Comparison of ENCODE assay signal across 8 cellular contexts in genomic region chr1:150605451-150605731, GRCh38. TPM values are rescaled to one million over a fixed set of nuclear protein-coding genes. Genes with fewer than 3 reads are reported as not detected.
DNase-seq lines count a peak whose midpoint lies in the region; ATAC-seq, FAIRE-seq and TF ChIP-seq lines count a peak whose summit lies in the region.
"Not testable (repeated sequence)": the region's sequence is repeated elsewhere in the genome, so short reads cannot be mapped to it uniquely, and the experiment has no call there.
"Had no signal": no experiment of that assay in that cellular context is flagged by ENCODE, and none has a peak within 500 bp of the region (broad histone marks: within the 10 kb centered on the region; RNA-seq: fewer than 3 reads in every experiment).

No MANE protein-coding gene starts in this region.

- TF ChIP-seq POLR2A in adrenal gland (IDR thresholded peaks at IDR 0.05) = not testable (repeated sequence)

- intact Hi-C loops in adrenal gland (cut with DNase I); kidney (cut with DNase I): not testable (repeated sequence)

- H3K36me3 ChIP-seq in GM23248 (ENCODE audit: low read depth); adrenal gland (replicated peaks in 1 of 2); kidney (ENCODE audit: control insufficient read depth in 1 of 2, insufficient read depth in 2 of 2, low read length in 2 of 2); neutrophil: not testable (repeated sequence)
- H3K36me3 ChIP-seq in RWPE2 (ENCODE audit: low read depth) = peaks cover 20% of the 10 kb centered on the region

- H3K9ac ChIP-seq in GM23248 = peak overlapping the region; percentile 41; the same call in 1 of the 2 replicates
- H3K9ac ChIP-seq in kidney (ENCODE audit: low read length in 2 of 2) = not testable (repeated sequence)

- H3K4me3 Mint-ChIP-seq in endothelial cell (ENCODE audit: unreplicated experiment) = not testable (repeated sequence)
- peak overlapping the region; percentile 38 for H3K4me3 Mint-ChIP-seq in stimulated activated effector memory CD8-positive, alpha-beta T cell treated with anti-CD3 and anti-CD28 coated beads, Interleukin-12 subunit alpha, Interleukin-12 subunit beta, amount 100 ng/mL, for 72 hours

- in situ Hi-C loops in GM23248 (cut with MboI) = not testable (repeated sequence)

- not testable (repeated sequence) for H3K9me3 ChIP-seq in GM23248 (ENCODE audit: low read depth); RWPE2 (ENCODE audit: severe bottlenecking); adrenal gland (replicated peaks in 1 of 3); kidney (ENCODE audit: control insufficient read depth in 1 of 2, low read length in 2 of 2); neutrophil

- FAIRE-seq in kidney (lab: Jason Lieb, UNC) = not testable (repeated sequence)

- H3K36me3 Mint-ChIP-seq in endothelial cell (ENCODE audit: low read depth, unreplicated experiment) = not testable (repeated sequence)
- peaks cover 36% of the 10 kb centered on the region for H3K36me3 Mint-ChIP-seq in stimulated activated effector memory CD8-positive, alpha-beta T cell treated with anti-CD3 and anti-CD28 coated beads, Interleukin-12 subunit alpha, Interleukin-12 subunit beta, amount 100 ng/mL, for 72 hours

- 98 to 100% methylated on average over 3 of the region's 3 CpGs for WGBS in GM23248 (ENCODE audit: low coverage in 1 of 2, low lambda C conversion rate in 2 of 2, missing lambda C conversion rate in 2 of 2), 2 experiments
- WGBS in adrenal gland, 4 donors = 88 to 97% (median 95%) methylated on average over 3 of the region's 3 CpGs

- not testable (repeated sequence) for H3K27me3 Mint-ChIP-seq in endothelial cell (ENCODE audit: unreplicated experiment)

- H3K4me1 ChIP-seq in GM23248 (ENCODE audit: insufficient read depth) = peaks cover 30% of the 10 kb centered on the region
- peaks cover 37% of the 10 kb centered on the region for H3K4me1 ChIP-seq in RWPE2 (ENCODE audit: insufficient read depth, poor library complexity, severe bottlenecking)
- H3K4me1 ChIP-seq in adrenal gland (replicated peaks in 1 of 2) = peaks cover 17 to 25% of the 10 kb centered on the region in 2 donors
- not testable (repeated sequence) for H3K4me1 ChIP-seq in kidney (ENCODE audit: control insufficient read depth in 1 of 2, insufficient read depth in 1 of 2, low read depth in 1 of 2, low read length in 2 of 2)
- peaks cover 55 to 57% of the 10 kb centered on the region in 2 experiments for H3K4me1 ChIP-seq in neutrophil (ENCODE audit: control insufficient read depth in 1 of 2, insufficient read depth in 1 of 2, low read depth in 1 of 2, low read length in 1 of 2)

- ATAC-seq in RWPE2 (ENCODE audit: low read depth); stimulated activated effector memory CD8-positive, alpha-beta T cell treated with anti-CD3 and anti-CD28 coated beads, Interleukin-12 subunit alpha, Interleukin-12 subunit beta, amount 100 ng/mL, for 72 hours: not testable (repeated sequence)

- peaks cover 19% of the 10 kb centered on the region for H3F3A ChIP-seq in GM23248 (ENCODE audit: insufficient read depth)

- not testable (repeated sequence) for H4K20me1 ChIP-seq in GM23248 (ENCODE audit: insufficient read depth)

- H3K79me2 ChIP-seq in GM23248 (ENCODE audit: insufficient read depth) = peaks cover 59% of the 10 kb centered on the region

- H3K27ac Mint-ChIP-seq in endothelial cell (ENCODE audit: unreplicated experiment) = peak overlapping the region; percentile 98
- H3K27ac Mint-ChIP-seq in stimulated activated effector memory CD8-positive, alpha-beta T cell treated with anti-CD3 and anti-CD28 coated beads, Interleukin-12 subunit alpha, Interleukin-12 subunit beta, amount 100 ng/mL, for 72 hours = peak overlapping the region; percentile 93

- H2AFZ ChIP-seq in GM23248 = not testable (repeated sequence)

- H3K4me2 ChIP-seq in GM23248 (ENCODE audit: unreplicated experiment) = not testable (repeated sequence)

- peak overlapping the region; percentile 92 for H3K27ac ChIP-seq in GM23248
- H3K27ac ChIP-seq in RWPE2 (ENCODE audit: poor library complexity, severe bottlenecking) = peak overlapping the region; percentile 98
- H3K27ac ChIP-seq in adrenal gland = peak overlapping the region; percentile 82 to 96 (median 93)
- peak overlapping the region; percentile 47 to 61 for H3K27ac ChIP-seq in kidney (ENCODE audit: low read depth in 2 of 2, low read length in 2 of 2)
- H3K27ac ChIP-seq in neutrophil = peak overlapping the region; percentile 80

- not testable (repeated sequence) for DNase-seq in GM23248; RWPE2 (ENCODE audit: low spot score); adrenal gland; endothelial cell (ENCODE audit: low spot score); kidney; stimulated activated effector memory CD8-positive, alpha-beta T cell treated with anti-CD3 and anti-CD28 coated beads, Interleukin-12 subunit alpha, Interleukin-12 subunit beta, amount 100 ng/mL, for 72 hours (ENCODE audit: low spot score in 2 of 2)

- H3K9me2 ChIP-seq in GM23248 (ENCODE audit: insufficient read depth) = not testable (repeated sequence)

- not testable (repeated sequence) for H3K4me3 ChIP-seq in GM23248; RWPE2 (ENCODE audit: severe bottlenecking); adrenal gland; kidney (ENCODE audit: low read length in 2 of 2); neutrophil (ENCODE audit: low read depth in 1 of 2, low read length in 1 of 2)

- not testable (repeated sequence) for H3K27me3 ChIP-seq in GM23248 (replicated peaks; ENCODE audit: insufficient read depth); RWPE2 (ENCODE audit: insufficient read depth, poor library complexity, severe bottlenecking); adrenal gland; neutrophil

- not testable (repeated sequence) for H3K9me3 Mint-ChIP-seq in endothelial cell (ENCODE audit: unreplicated experiment); stimulated activated effector memory CD8-positive, alpha-beta T cell treated with anti-CD3 and anti-CD28 coated beads, Interleukin-12 subunit alpha, Interleukin-12 subunit beta, amount 100 ng/mL, for 72 hours

- not testable (repeated sequence) for TF ChIP-seq CTCF in RWPE2 (IDR thresholded peaks at IDR 0.05; ENCODE audit: poor library complexity, severe bottlenecking); adrenal gland (IDR thresholded peaks at IDR 0.05); endothelial cell (IDR thresholded peaks at IDR 0.05; ENCODE audit: unreplicated experiment); kidney (IDR thresholded peaks at IDR 0.05; ENCODE audit: borderline replicate concordance, extremely low read depth, insufficient read depth); neutrophil (IDR thresholded peaks at IDR 0.05)

- H3K4me1 Mint-ChIP-seq in endothelial cell (ENCODE audit: unreplicated experiment) = peaks cover 11% of the 10 kb centered on the region
- peaks cover 31% of the 10 kb centered on the region for H3K4me1 Mint-ChIP-seq in stimulated activated effector memory CD8-positive, alpha-beta T cell treated with anti-CD3 and anti-CD28 coated beads, Interleukin-12 subunit alpha, Interleukin-12 subunit beta, amount 100 ng/mL, for 72 hours

RNA-seq across cellular contexts. Expression of gene ENSA, which starts 24.0 kb away (rescaled TPM):
- total RNA-seq in GM23248 (2014; rRNA removed; shearing (Covaris generic)) = 47.4 and 54.3 TPM in 2 replicates
- polyA plus RNA-seq in GM23248 (2016; fragmentation: Nextera tagmentation; extraction: Ambion mirVana) = 44.4 and 51.1 TPM in 2 replicates
- 100 to 1,000 TPM in 5 of 8 donors, 10 to 100 TPM in 3; 91.8 to 167 (median 118) TPM for total RNA-seq in adrenal gland
- 100 to 1,000 TPM in 2 of 3 donors, 10 to 100 TPM in 1; 100.0 to 215 (median 110) TPM for polyA plus RNA-seq in adrenal gland
- total RNA-seq in endothelial cell (ENCODE audit: unreplicated experiment) = 200 TPM
- 193 TPM for total RNA-seq in kidney
- 172 TPM for polyA plus RNA-seq in kidney (ENCODE audit: insufficient read depth, low read depth, low replicate concordance)

RNA-seq across cellular contexts. Expression of gene MCL1, which starts 26.0 kb away (rescaled TPM):
- total RNA-seq in GM23248 (2014; rRNA removed; shearing (Covaris generic)) = 307 and 310 TPM in 2 replicates
- polyA plus RNA-seq in GM23248 (2016; fragmentation: Nextera tagmentation; extraction: Ambion mirVana) (79.0 and 84.7 TPM in 2 replicates), adrenal gland (100 to 1,000 TPM in 1 of 3 donors, 10 to 100 TPM in 2; 57.4 to 187 (median 90.5) TPM), kidney (ENCODE audit: insufficient read depth, low read depth, low replicate concordance) (79.5 TPM)
- total RNA-seq in adrenal gland (100 to 1,000 TPM; 146 to 299 (median 207) TPM), endothelial cell (ENCODE audit: unreplicated experiment) (193 TPM), kidney (253 TPM)

RNA-seq across cellular contexts. Expression of gene ADAMTSL4, which starts 56.2 kb away (rescaled TPM):
- total RNA-seq in GM23248 (2014; rRNA removed; shearing (Covaris generic)) = 27.6 and 27.9 TPM in 2 replicates
- 45.4 TPM in 2 replicates for polyA plus RNA-seq in GM23248 (2016; fragmentation: Nextera tagmentation; extraction: Ambion mirVana)
- 10 to 100 TPM in 4 of 8 donors, 1 to 10 TPM in 4; 4.5 to 34.4 (median 9.2) TPM for total RNA-seq in adrenal gland
- polyA plus RNA-seq in adrenal gland = 10 to 100 TPM in 2 of 3 donors, 1 to 10 TPM in 1; 1.7 to 31.4 (median 31.1) TPM
- total RNA-seq in endothelial cell (ENCODE audit: unreplicated experiment) = 0.36 TPM
- 20.0 TPM for total RNA-seq in kidney
- polyA plus RNA-seq in kidney (ENCODE audit: insufficient read depth, low read depth, low replicate concordance) = 6.9 TPM
- total RNA-seq: CD8-positive, alpha-beta T cell had no signal
